In the genomic region with DNA sequence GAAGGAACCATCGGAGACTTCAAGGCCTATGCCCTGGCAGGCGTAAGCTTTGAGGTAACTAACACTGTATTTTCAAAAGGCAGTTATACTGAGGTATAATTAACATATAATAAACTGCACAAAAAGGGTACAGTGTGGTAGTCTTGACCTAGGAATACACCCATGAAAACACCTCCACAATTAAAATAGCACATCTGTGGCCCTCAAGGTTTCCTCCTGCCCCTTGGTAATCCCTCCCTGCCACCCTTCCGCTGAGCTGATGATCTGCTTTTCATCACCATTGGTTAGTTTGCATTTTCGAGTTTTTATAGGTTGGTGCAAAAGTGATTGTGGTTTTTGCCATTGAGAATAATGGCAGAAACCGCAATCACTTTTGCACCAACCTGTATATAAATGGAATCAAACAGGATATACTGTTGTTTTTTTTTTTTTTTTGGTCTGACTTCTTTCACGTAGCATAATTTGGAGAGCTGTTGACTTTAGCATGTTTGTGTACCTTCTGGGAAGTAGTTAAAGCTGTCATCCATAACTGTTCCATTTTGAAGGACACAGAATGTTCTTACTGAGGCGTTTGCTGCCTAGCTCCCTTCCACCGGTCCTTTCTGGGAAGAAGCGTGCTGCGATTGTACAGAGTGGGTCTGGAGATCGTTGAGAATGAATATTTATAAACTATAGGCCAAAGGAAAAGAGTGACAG, we compare ENCODE assay signal across 1 cellular context. TPM values are rescaled to one million over a fixed set of nuclear protein-coding genes. Genes with fewer than 3 reads are reported as not detected.
"Had no signal": no experiment of that assay in that cellular context is flagged by ENCODE, and none has a peak within 500 bp of the region (broad histone marks: within the 10 kb centered on the region; RNA-seq: fewer than 3 reads in every experiment).

No MANE protein-coding gene starts in this region.

RNA-seq across cellular contexts. Expression of gene ABCC6, which starts 52.2 kb away (rescaled TPM):
- total RNA-seq: foreskin keratinocyte had no signal
